In genomic region chr1:55981015-55981635, GRCh38 we compare ENCODE assay signal across 21 cellular contexts.
"Had no signal": no experiment of that assay in that cellular context is flagged by ENCODE, and none has a peak within 500 bp of the region (broad histone marks: within the 10 kb centered on the region; RNA-seq: fewer than 3 reads in every experiment).

No MANE protein-coding gene starts in this region.

- DNase-seq: activated CD4-positive, alpha-beta T cell treated with anti-CD3 and anti-CD28 coated beads for 1 hour; activated CD4-positive, alpha-beta T cell treated with anti-CD3 and anti-CD28 coated beads, Interleukin-2, amount 50 U/mL, for 48 hours; activated naive CD8-positive, alpha-beta T cell treated with anti-CD3 and anti-CD28 coated beads, Interleukin-2, amount 10 ng/mL, durations not matched to agents 7 days and 5 days; activated T-cell treated with anti-CD3 and anti-CD28 coated beads for 4 hours; anterior cingulate cortex; brain microvascular endothelial cell; effector CD8-positive, alpha-beta T cell; gastrocnemius medialis; head of caudate nucleus; kidney glomerular epithelial cell; left ventricle myocardium inferior; mammary epithelial cell; nephron progenitor cell; nucleus accumbens; posterior cingulate gyrus; sigmoid colon; spleen; stimulated activated CD4-positive, alpha-beta T cell treated with anti-CD3 and anti-CD28 coated beads, Interleukin-4, amount 100 ng/mL, for 4 hours had no signal

- H3K9me3 Mint-ChIP-seq: activated naive CD8-positive, alpha-beta T cell treated with anti-CD3 and anti-CD28 coated beads, Interleukin-2, amount 10 ng/mL, durations not matched to agents 7 days and 5 days; dendritic cell treated with granulocyte-macrophage colony-stimulating factor and Interleukin-4, amounts not matched to agents 40 ng/mL and 50 ng/mL, for 4 days; T-helper 1 cell treated with Interleukin-12 subunit alpha and Interleukin-12 subunit beta and Interleukin-4 antibody, amounts not matched to agents 30 μg/mL and 1 μg/mL, for 36 hours had no signal

- H3K27ac Mint-ChIP-seq: activated naive CD8-positive, alpha-beta T cell treated with anti-CD3 and anti-CD28 coated beads, Interleukin-2, amount 10 ng/mL, durations not matched to agents 7 days and 5 days; dendritic cell treated with granulocyte-macrophage colony-stimulating factor and Interleukin-4, amounts not matched to agents 40 ng/mL and 50 ng/mL, for 4 days; nephron progenitor cell; stimulated activated memory B cell treated with anti-CD40 and anti-IgM and Interleukin-4, amounts not matched to agents 10 μg/mL and 1 μg/mL and 100 μg/mL, for 72 hours; T-helper 1 cell treated with Interleukin-12 subunit alpha and Interleukin-12 subunit beta and Interleukin-4 antibody, amounts not matched to agents 30 μg/mL and 1 μg/mL, for 36 hours had no signal

- H3K4me3 Mint-ChIP-seq: activated naive CD8-positive, alpha-beta T cell treated with anti-CD3 and anti-CD28 coated beads, Interleukin-2, amount 10 ng/mL, durations not matched to agents 7 days and 5 days; dendritic cell treated with granulocyte-macrophage colony-stimulating factor and Interleukin-4, amounts not matched to agents 40 ng/mL and 50 ng/mL, for 4 days; nephron progenitor cell; stimulated activated memory B cell treated with anti-CD40 and anti-IgM and Interleukin-4, amounts not matched to agents 10 μg/mL and 1 μg/mL and 100 μg/mL, for 72 hours; T-helper 1 cell treated with Interleukin-12 subunit alpha and Interleukin-12 subunit beta and Interleukin-4 antibody, amounts not matched to agents 30 μg/mL and 1 μg/mL, for 36 hours had no signal

- H3K4me1 Mint-ChIP-seq: activated naive CD8-positive, alpha-beta T cell treated with anti-CD3 and anti-CD28 coated beads, Interleukin-2, amount 10 ng/mL, durations not matched to agents 7 days and 5 days; nephron progenitor cell; stimulated activated memory B cell treated with anti-CD40 and anti-IgM and Interleukin-4, amounts not matched to agents 10 μg/mL and 1 μg/mL and 100 μg/mL, for 72 hours had no signal

- H3K36me3 Mint-ChIP-seq: stimulated activated memory B cell treated with anti-CD40 and anti-IgM and Interleukin-4, amounts not matched to agents 10 μg/mL and 1 μg/mL and 100 μg/mL, for 72 hours had no signal

- H3K27me3 Mint-ChIP-seq: activated naive CD8-positive, alpha-beta T cell treated with anti-CD3 and anti-CD28 coated beads, Interleukin-2, amount 10 ng/mL, durations not matched to agents 7 days and 5 days had no signal
